ENCODE assay signal across 16 cellular contexts in the genomic region with DNA sequence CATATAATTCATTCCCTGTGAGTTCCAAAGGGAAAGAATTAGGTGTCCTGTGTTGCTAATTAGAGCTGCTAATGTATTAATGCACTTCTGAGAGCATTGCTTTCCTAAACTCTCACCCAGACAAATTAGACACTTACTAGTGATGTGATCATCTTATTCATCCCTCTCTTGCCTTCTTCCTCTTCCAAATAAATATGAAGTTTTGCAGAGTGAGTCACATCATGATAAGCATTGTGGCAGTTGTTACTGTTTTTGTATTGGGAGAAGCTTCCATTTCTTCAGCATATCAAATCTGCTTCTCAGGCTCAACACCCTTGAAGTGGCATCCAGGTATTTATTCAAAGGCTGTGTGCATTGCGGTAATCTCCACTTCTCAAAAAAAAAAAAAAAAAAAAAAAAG. TPM values are rescaled to one million over a fixed set of nuclear protein-coding genes. Genes with fewer than 3 reads are reported as not detected.
DNase-seq lines count a peak whose midpoint lies in the region; ATAC-seq and TF ChIP-seq lines count a peak whose summit lies in the region.
"Had no signal": no experiment of that assay in that cellular context is flagged by ENCODE, and none has a peak within 500 bp of the region (broad histone marks: within the 10 kb centered on the region; RNA-seq: fewer than 3 reads in every experiment).

No MANE protein-coding gene starts in this region.

- no peak overlapping the region for H2AFZ ChIP-seq in IMR-90 (replicated peaks; ENCODE audit: low read length, poor library complexity)

- intact Hi-C loops in IMR-90 (cut with micrococcal nuclease) = loop anchor here (2.0 to 5.0 kb wide), 2 partner anchors 20 to 35 kb away; partner anchors contain the start of gene E2F7

- no peak overlapping the region for H2BK15ac ChIP-seq in IMR-90 (ENCODE audit: low read depth, low read length)

- no TSS peak for BruUV-seq in IMR-90 (replicated peaks; lab: Mats Ljungman, UMichigan)

- H3K79me1 ChIP-seq in IMR-90 (ENCODE audit: low read depth in 1 of 2, low read length in 2 of 2) = no peaks in the 10 kb centered on the region; a peak in 1 of 4 replicates

- H3K4me1 Mint-ChIP-seq in osteocyte (ENCODE audit: unreplicated experiment) = peaks cover 6% of the 10 kb centered on the region
- H3K4me1 Mint-ChIP-seq: activated naive CD8-positive, alpha-beta T cell treated with anti-CD3 and anti-CD28 coated beads, Interleukin-2, amount 50 U/mL, for 24 hours had no signal

- no peaks in the 10 kb centered on the region for H3K27me3 Mint-ChIP-seq in osteocyte (ENCODE audit: unreplicated experiment)

- no peaks in the 10 kb centered on the region for H3K36me3 ChIP-seq in IMR-90 (ENCODE audit: control insufficient read depth, insufficient read depth, low read length)
- H3K36me3 ChIP-seq: BE2C, gastrocnemius medialis, tibial nerve had no signal

- no peak overlapping the region for H3K4me3 Mint-ChIP-seq in osteocyte (ENCODE audit: unreplicated experiment)
- H3K4me3 Mint-ChIP-seq: activated naive CD8-positive, alpha-beta T cell treated with anti-CD3 and anti-CD28 coated beads, Interleukin-2, amount 50 U/mL, for 24 hours had no signal

- no peaks in the 10 kb centered on the region for H3K9me3 Mint-ChIP-seq in osteocyte (ENCODE audit: unreplicated experiment)
- H3K9me3 Mint-ChIP-seq: activated naive CD8-positive, alpha-beta T cell treated with anti-CD3 and anti-CD28 coated beads, Interleukin-2, amount 50 U/mL, for 24 hours had no signal

- peak overlapping the region; percentile 42; the same call in 1 of the 2 replicates for H3K18ac ChIP-seq in IMR-90 (ENCODE audit: low read depth, low read length)

- in situ Hi-C loops in IMR-90 (cut with MboI; ENCODE audit: low sequenced_read_pairs) = no loop called here
- in situ Hi-C loops in astrocyte of the cerebellum (cut with HindIII; ENCODE audit: low sequenced_read_pairs) = no loop called here

- H3K56ac ChIP-seq in IMR-90 (ENCODE audit: extremely low read depth, insufficient read depth, low read length) = no peak overlapping the region

- TF ChIP-seq RAD21 in IMR-90 (IDR thresholded peaks at IDR 0.05; ENCODE audit: low read length) = no peak

- peaks cover 5% of the 10 kb centered on the region; the same call in 1 of the 2 replicates for H3K4me1 ChIP-seq in IMR-90 (ENCODE audit: control insufficient read depth, insufficient read depth, low read length)
- H3K4me1 ChIP-seq: BE2C, gastrocnemius medialis, psoas muscle, tibial nerve had no signal

- TF ChIP-seq CTCF in IMR-90 (conservative IDR thresholded peaks at IDR 0.05; ENCODE audit: low read depth, low read length) = no peak
- TF ChIP-seq CTCF in astrocyte of the cerebellum (IDR thresholded peaks at IDR 0.05; ENCODE audit: low read depth, low read length, missing control alignments) = no peak
- no peak for TF ChIP-seq CTCF in osteocyte (IDR thresholded peaks at IDR 0.05)
- TF ChIP-seq CTCF in coronary artery (IDR thresholded peaks at IDR 0.05) = no peak

- peak overlapping the region; percentile 23; the same call in 1 of the 2 replicates for H2BK120ac ChIP-seq in IMR-90 (ENCODE audit: low read depth, low read length)

- no CpG with 5 or more reads among the region's 1 CpG for WGBS in IMR-90 (ENCODE audit: extremely low coverage in 2 of 2, insufficient read length in 1 of 2), 2 experiments

- H3K14ac ChIP-seq in IMR-90 (replicated peaks; ENCODE audit: low read depth, low read length) = no peak overlapping the region

- no peaks in the 10 kb centered on the region for H3K9me3 ChIP-seq in IMR-90 (ENCODE audit: control insufficient read depth, insufficient read depth, low read length)
- H3K9me3 ChIP-seq: BE2C, gastrocnemius medialis, psoas muscle, tibial nerve had no signal

- H3K27ac ChIP-seq in IMR-90 (ENCODE audit: insufficient read depth, low read length) (no peak overlapping the region), coronary artery (no peak overlapping the region)
- H3K27ac ChIP-seq: gastrocnemius medialis, psoas muscle, tibial nerve had no signal

- no peaks in the 10 kb centered on the region for H3K27me3 ChIP-seq in IMR-90 (ENCODE audit: control insufficient read depth, insufficient read depth, low read length)
- H3K27me3 ChIP-seq: BE2C, gastrocnemius medialis, tibial nerve had no signal

- peak overlapping the region; percentile 33 to 57; a peak in 2 of 4 replicates for H4K8ac ChIP-seq in IMR-90 (ENCODE audit: low read depth in 2 of 2, low read length in 2 of 2)

- no peak overlapping the region for H3K9ac ChIP-seq in IMR-90 (ENCODE audit: low read depth, low read length)

- no peak overlapping the region; the same call in 1 of the 2 replicates for H3K4me2 ChIP-seq in IMR-90 (ENCODE audit: low read depth, low read length)

- H3K27ac Mint-ChIP-seq in osteocyte (ENCODE audit: unreplicated experiment) = no peak overlapping the region
- H3K27ac Mint-ChIP-seq: activated naive CD8-positive, alpha-beta T cell treated with anti-CD3 and anti-CD28 coated beads, Interleukin-2, amount 50 U/mL, for 24 hours had no signal

- POLR2A ChIA-PET in IMR-90 (lab: Charles Lee; ENCODE audit: unreplicated experiment) = interaction anchor here (0.8 kb wide), 1 partner anchor 9 kb away, joined by 3 read pairs; no protein-coding TSS in a partner anchor

- H2AK5ac ChIP-seq in IMR-90 (ENCODE audit: low read depth, low read length) = no peak overlapping the region

- peak; percentile 87 for ATAC-seq in IMR-90 (ENCODE audit: low read depth)
- no peak for ATAC-seq in HG03135 (IDR thresholded peaks at IDR 0.05; ENCODE audit: unreplicated experiment)
- ATAC-seq in GM21528 (IDR thresholded peaks at IDR 0.05; ENCODE audit: low FRiP score, unreplicated experiment) = no peak
- ATAC-seq: activated naive CD8-positive, alpha-beta T cell treated with anti-CD3 and anti-CD28 coated beads, Interleukin-2, amount 50 U/mL, for 24 hours; gastrocnemius medialis; psoas muscle had no signal

- DNase-seq in AG20443 (ENCODE audit: low spot score) = peak; percentile 55
- DNase-seq in IMR-90 = peak; percentile 79
- peak; percentile 33 for DNase-seq in astrocyte of the cerebellum (ENCODE audit: low read depth)
- peak; percentile 32 for DNase-seq in glomerular visceral epithelial cell (ENCODE audit: extremely low spot score)
- DNase-seq in osteocyte (ENCODE audit: extremely low spot score, unreplicated experiment) = no peak
- DNase-seq in coronary artery (ENCODE audit: low spot score) = no peak
- DNase-seq: activated CD4-positive, CD25-positive, alpha-beta regulatory T cell treated with anti-CD3 and anti-CD28 coated beads, Interleukin-2, amount 50 U/mL, for 72 hours; activated naive CD8-positive, alpha-beta T cell treated with anti-CD3 and anti-CD28 coated beads, Interleukin-2, amount 50 U/mL, for 24 hours; BE2C; gastrocnemius medialis; MV-4-11; NCI-H2171 treated with DMSO at 0.1 percent for 48 hours; psoas muscle had no signal

- no peak overlapping the region for H2AK9ac ChIP-seq in IMR-90 (replicated peaks; ENCODE audit: low read depth, low read length, poor library complexity)

- H3K4ac ChIP-seq in IMR-90 (ENCODE audit: low read depth, low read length) = no peak overlapping the region; the same call in 1 of the 2 replicates

- dilution Hi-C loops in IMR-90 (cut with HindIII; ENCODE audit: low sequenced_read_pairs, unreplicated experiment) = no loop called here

- no peaks in the 10 kb centered on the region for H4K20me1 ChIP-seq in IMR-90 (ENCODE audit: insufficient read depth, low read length)

- H4K91ac ChIP-seq in IMR-90 (ENCODE audit: insufficient read depth, low read depth, low read length) = no peak overlapping the region

- CTCF ChIA-PET in IMR-90 (lab: Yijun Ruan, JAX) = interaction anchor here (1.3 kb wide), 1 partner anchor 44 kb away, joined by 3 read pairs; no protein-coding TSS in a partner anchor

- no peaks in the 10 kb centered on the region for H3K36me3 Mint-ChIP-seq in osteocyte (ENCODE audit: unreplicated experiment)

- peak overlapping the region; percentile 11; the same call in 1 of the 2 replicates for H2BK20ac ChIP-seq in IMR-90 (ENCODE audit: low read depth, low read length)

- no peak overlapping the region for H3K23ac ChIP-seq in IMR-90 (ENCODE audit: low read depth, low read length)

- peaks cover 5% of the 10 kb centered on the region; the same call in 1 of the 2 replicates for H3K9me1 ChIP-seq in IMR-90 (ENCODE audit: insufficient read depth, low read length)

- no peak for TF ChIP-seq POLR2A in IMR-90 (IDR thresholded peaks at IDR 0.05; ENCODE audit: low read depth, low read length)

- no peak overlapping the region for H3K4me3 ChIP-seq in IMR-90 (ENCODE audit: insufficient read depth, low read depth, low read length)
- H3K4me3 ChIP-seq in astrocyte of the cerebellum (ENCODE audit: low read depth, low read length) = no peak overlapping the region
- no peak overlapping the region for H3K4me3 ChIP-seq in coronary artery
- H3K4me3 ChIP-seq: gastrocnemius medialis, psoas muscle, tibial nerve had no signal

- H4K5ac ChIP-seq in IMR-90 (ENCODE audit: low read depth, low read length) = no peak overlapping the region

- H2BK5ac ChIP-seq in IMR-90 (ENCODE audit: low read depth, low read length, poor library complexity, severe bottlenecking) = peak overlapping the region; percentile 70

TF ChIP-seq in IMR-90, 13 proteins besides CTCF, POLR2A, EP300 and RAD21:
- TF ChIP-seq RFX5 (IDR thresholded peaks at IDR 0.05; ENCODE audit: low read depth, low read length) = no peak
- TF ChIP-seq CEBPB (IDR thresholded peaks at IDR 0.05; ENCODE audit: low read depth, low read length) = peak; percentile 28; the same call in 1 of the 2 replicates
- TF ChIP-seq FOS (IDR thresholded peaks at IDR 0.05; ENCODE audit: low read depth, low read length) = peak; percentile 60
- no peak for TF ChIP-seq NFE2L2 (IDR thresholded peaks at IDR 0.05; ENCODE audit: low read depth, low read length)
- no peak for TF ChIP-seq BHLHE40 (IDR thresholded peaks at IDR 0.05; ENCODE audit: low read depth, low read length)

RNA-seq across cellular contexts. Expression of gene E2F7, which starts 37.3 kb away (rescaled TPM):
- total RNA-seq in IMR-90 (2012; rRNA removed) = 8.1 and 10.3 TPM in 2 replicates
- polyA plus RNA-seq in IMR-90 (2012; rRNA removed) = 6.0 TPM in 2 replicates
- polyA plus RNA-seq in IMR-90 (2012; cell fraction: cytosol; rRNA removed) = 1.3 and 1.8 TPM in 2 replicates
- 7.1 and 9.3 TPM in 2 replicates for polyA plus RNA-seq in IMR-90 (2012; cell fraction: nucleus; rRNA removed; ENCODE audit: low replicate concordance)
- total RNA-seq in osteocyte = 2.6 and 3.0 TPM in 2 replicates
- total RNA-seq: gastrocnemius medialis had no signal

Comparison
In these comparisons a context has a peak if more than half of its experiments do, and no peak if none do; other contexts are left out.
1. DNase-seq: peak in AG20443 (single experiment), IMR-90 (single experiment), astrocyte of the cerebellum (single experiment) and glomerular visceral epithelial cell (single experiment); none in osteocyte (single experiment) and coronary artery (single experiment).